ENCODE assay signal across 1 cellular context in the genomic region with DNA sequence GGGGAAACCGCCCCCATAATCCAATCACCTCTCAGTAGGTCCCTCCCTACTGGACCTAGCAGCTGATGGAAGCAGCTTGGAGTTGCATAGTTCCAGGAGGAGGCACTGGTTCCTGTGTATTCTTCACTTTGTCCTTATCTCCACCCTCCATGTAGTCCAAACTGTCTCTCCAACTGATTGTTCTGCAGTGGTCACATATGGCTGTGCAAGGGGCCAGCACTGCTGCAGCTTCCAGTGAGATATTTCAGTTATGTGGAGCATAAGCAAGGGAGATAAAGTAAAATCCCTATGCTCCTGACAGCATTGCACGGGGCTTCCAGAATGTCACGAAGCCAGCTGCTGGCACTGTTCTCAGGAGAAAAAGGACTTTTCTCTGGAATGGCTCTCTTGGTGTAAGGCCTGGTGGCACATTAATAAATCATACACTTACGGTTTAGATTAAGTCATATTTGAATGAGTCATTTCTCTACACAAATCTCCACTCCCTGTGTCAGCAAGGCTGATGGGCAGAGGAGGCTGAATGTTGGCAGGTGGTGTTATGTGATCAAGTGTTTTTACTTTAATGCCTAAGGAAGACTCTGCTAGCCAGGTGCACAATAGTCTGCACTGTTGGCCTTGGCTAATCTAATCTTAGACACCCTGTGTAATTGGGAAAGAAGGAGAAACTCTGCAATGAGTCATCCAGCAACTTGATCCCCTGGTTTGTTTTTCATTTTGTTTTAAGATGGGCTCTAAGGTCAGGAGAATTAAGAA.
TF ChIP-seq lines count a peak whose summit lies in the region.

No MANE protein-coding gene starts in this region.

TF ChIP-seq in SK-N-SH, 30 proteins besides CTCF, POLR2A, EP300 and RAD21 (continued from another document):
- TF ChIP-seq RCOR1 (IDR thresholded peaks at IDR 0.05; ENCODE audit: low read length) = no peak
- TF ChIP-seq TEAD4 (IDR thresholded peaks at IDR 0.05; ENCODE audit: borderline replicate concordance, insufficient read depth) = peak; percentile 46; the same call in 1 of the 2 replicates
- TF ChIP-seq, protein P1, sequence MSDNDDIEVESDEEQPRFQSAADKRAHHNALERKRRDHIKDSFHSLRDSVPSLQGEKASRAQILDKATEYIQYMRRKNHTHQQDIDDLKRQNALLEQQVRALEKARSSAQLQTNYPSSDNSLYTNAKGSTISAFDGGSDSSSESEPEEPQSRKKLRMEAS (IDR thresholded peaks at IDR 0.05; ENCODE audit: low read depth) = peak; percentile 55; the same call in 1 of the 2 replicates
- TF ChIP-seq POLR2AphosphoS5 (IDR thresholded peaks at IDR 0.05; ENCODE audit: low read depth, low read length) = peak; percentile 50; the same call in 1 of the 2 replicates
- no peak for TF ChIP-seq TAF1 (IDR thresholded peaks at IDR 0.05; ENCODE audit: borderline replicate concordance, low read depth, low read length)
